In genomic region chr3:126083511-126083912, GRCh38 we compare ENCODE assay signal across 8 cellular contexts. TPM values are rescaled to one million over a fixed set of nuclear protein-coding genes. Genes with fewer than 3 reads are reported as not detected.
A peak's percentile ranks its signal among the peaks of the same experiment; 100 is the strongest.
DNase-seq lines count a peak whose midpoint lies in the region; ATAC-seq and TF ChIP-seq lines count a peak whose summit lies in the region.

No MANE protein-coding gene starts in this region.

- no peak for TF ChIP-seq POLR2A in breast epithelium (IDR thresholded peaks at IDR 0.05)

- H3K4me3 ChIP-seq in breast epithelium = peak overlapping the region; percentile 81 to 83 (median 81)

- DNase-seq in DMS79 treated with DMSO at 0.1 percent for 48 hours (lab: John Stamatoyannopoulos, UW) (peak; percentile 44), SK-N-DZ (ENCODE audit: low spot score) (peak; percentile 70), breast epithelium (ENCODE audit: low spot score in 2 of 2) (peak in 1 of 2 donors; percentile 40), kidney tubule cell (ENCODE audit: low spot score) (peak; percentile 56), foreskin melanocyte (no peak)
- DNase-seq in stimulated activated CD4-positive, alpha-beta T cell treated with anti-CD3 and anti-CD28 coated beads, TNF-alpha, amount 100 ng/mL, for 24 hours (ENCODE audit: low read depth in 3 of 3) = peak in 2 of 3 experiments; percentile 24 to 47

- peaks cover 0 to 5% of the 10 kb centered on the region in 2 donors for H3K4me1 ChIP-seq in breast epithelium

- no peaks in the 10 kb centered on the region for H3K9me3 ChIP-seq in breast epithelium

- ATAC-seq in GM19467 (IDR thresholded peaks at IDR 0.05; ENCODE audit: unreplicated experiment) (peak; percentile 34), HG03571 (IDR thresholded peaks at IDR 0.05; ENCODE audit: unreplicated experiment) (peak; percentile 25)

- H3K27ac ChIP-seq in breast epithelium = peak overlapping the region; percentile 96 to 98

- intact Hi-C loops in breast epithelium (cut with DNase I; ENCODE audit: low total_unique reads) = no loop called here

- no peaks in the 10 kb centered on the region for H3K36me3 ChIP-seq in breast epithelium

- TF ChIP-seq CTCF in breast epithelium (IDR thresholded peaks at IDR 0.05) = no peak

- no peaks in the 10 kb centered on the region for H3K27me3 ChIP-seq in breast epithelium

RNA-seq across cellular contexts. Expression of gene SLC41A3, which starts 0.4 kb away (rescaled TPM):
- 25.8 and 31.9 TPM in 2 replicates for polyA plus RNA-seq in SK-N-DZ (2014; cell fraction: cytosol; rRNA removed)
- polyA plus RNA-seq in SK-N-DZ (2014; cell fraction: nucleus; rRNA removed) = 52.5 and 76.5 TPM in 2 replicates
- total RNA-seq in breast epithelium = 10 to 100 TPM; 42.6 to 53.7 (median 50.1) TPM
